Comparison of ENCODE assay signal across 8 cellular contexts in the genomic region with DNA sequence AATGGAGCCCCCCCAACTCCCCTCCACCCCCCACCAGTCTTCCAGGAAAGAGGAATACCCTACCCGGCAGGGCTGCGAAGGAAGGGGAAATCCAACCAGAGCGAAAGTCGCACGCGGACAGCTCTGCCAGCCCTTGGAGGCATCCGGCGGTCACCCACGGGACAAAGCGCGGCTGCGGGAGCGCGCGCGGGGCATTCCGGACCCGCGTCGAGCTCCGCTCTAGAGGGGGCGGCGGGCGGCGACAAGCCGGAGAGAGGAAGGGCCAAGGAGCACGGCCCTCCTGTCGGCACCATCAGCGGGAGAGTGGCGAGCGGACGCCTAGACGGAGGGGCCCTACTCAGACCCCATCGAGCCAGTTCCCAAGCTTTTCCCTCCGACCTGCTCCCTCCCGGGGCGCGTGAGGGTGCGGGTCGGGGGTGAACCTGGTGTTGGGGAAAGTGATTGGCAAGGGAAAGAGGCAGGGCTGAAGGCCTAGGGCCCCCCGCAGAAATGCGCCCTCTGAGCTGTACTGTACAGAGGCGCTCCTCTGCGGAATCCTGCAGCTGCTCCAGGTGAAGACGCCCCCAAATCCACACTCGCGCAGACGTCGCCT. TPM values are rescaled to one million over a fixed set of nuclear protein-coding genes. Genes with fewer than 3 reads are reported as not detected.
DNase-seq lines count a peak whose midpoint lies in the region; ATAC-seq and TF ChIP-seq lines count a peak whose summit lies in the region.

No MANE protein-coding gene starts in this region.

- H3K4me3 ChIP-seq in AG04450 (ENCODE audit: low read depth, low read length) = peak overlapping the region; percentile 60
- H3K4me3 ChIP-seq in HUES6 (ENCODE audit: low read depth, low read length) = peak overlapping the region; percentile 73
- H3K4me3 ChIP-seq in lower leg skin (ENCODE audit: low read depth, poor library complexity, severe bottlenecking) = peak overlapping the region; percentile 71
- peak overlapping the region; percentile 7 to 81 (median 74) for H3K4me3 ChIP-seq in thyroid gland (replicated peaks in 1 of 3)

- TF ChIP-seq CTCF in AG04450 (IDR thresholded peaks at IDR 0.05; ENCODE audit: low read depth, low read length) (no peak), MCF 10A (IDR thresholded peaks at IDR 0.05; ENCODE audit: unreplicated experiment) (no peak), lower leg skin (IDR thresholded peaks at IDR 0.05) (no peak), thyroid gland (IDR thresholded peaks at IDR 0.05) (no peak)

- H3K36me3 ChIP-seq in HUES6 (ENCODE audit: control insufficient read depth, insufficient read depth, low read length) (no peaks in the 10 kb centered on the region), thyroid gland (no peaks in the 10 kb centered on the region)

- peaks cover 9% of the 10 kb centered on the region for H3K36me3 Mint-ChIP-seq in MCF 10A (ENCODE audit: insufficient read depth, unreplicated experiment)

- no TSS peak for BruUV-seq in MCF 10A (replicated peaks; lab: Mats Ljungman, UMichigan)

- no peak overlapping the region for H3K27ac Mint-ChIP-seq in MCF 10A (ENCODE audit: low read depth, unreplicated experiment)

- H3K4me1 Mint-ChIP-seq in MCF 10A (ENCODE audit: insufficient read depth, unreplicated experiment) = peaks cover 68% of the 10 kb centered on the region

- H3K4me3 Mint-ChIP-seq in MCF 10A (ENCODE audit: unreplicated experiment) = peak overlapping the region; percentile 72

- peak overlapping the region; percentile 49 for H3K9ac ChIP-seq in HUES6 (ENCODE audit: low read length)

- no peak for DNase-seq in AG04450 (ENCODE audit: low read depth, low spot score)
- no peak for DNase-seq in MCF 10A (ENCODE audit: unreplicated experiment)
- DNase-seq in lower leg skin (ENCODE audit: low spot score in 2 of 2) = no peak
- DNase-seq in thyroid gland = peak; percentile 26 to 37
- no peak for DNase-seq in HEK293T (ENCODE audit: extremely low spot score)
- no peak for DNase-seq in GDM1 (lab: John Stamatoyannopoulos, UW)

- intact Hi-C loops in MCF 10A (cut with micrococcal nuclease) (loop anchor here (1.0 to 10.0 kb wide), 3 partner anchors 37 to 298 kb away; no protein-coding TSS in a partner anchor), lower leg skin (cut with DNase I; ENCODE audit: low total_unique reads) (no loop called here), thyroid gland (cut with DNase I) (no loop called here)

- no peaks in the 10 kb centered on the region for H3K27me3 Mint-ChIP-seq in MCF 10A (ENCODE audit: insufficient read depth, unreplicated experiment)

- H3K4me1 ChIP-seq in HUES6 (ENCODE audit: control insufficient read depth, insufficient read depth, low read length) = peaks cover 7% of the 10 kb centered on the region; the same call in 1 of the 2 replicates
- H3K4me1 ChIP-seq in thyroid gland = peaks cover 18 to 66% of the 10 kb centered on the region in 2 donors

- 2 to 3% methylated on average over 28 to 41 of the region's 49 CpGs for WGBS in lower leg skin, 2 donors
- WGBS in thyroid gland, 2 donors = 7% methylated on average over 3 to 5 of the region's 49 CpGs

- POLR2A ChIA-PET in AG04450 (lab: Yijun Ruan, JAX) = interaction anchor here (1.2 to 1.3 kb wide), 2 partner anchors 16 to 106 kb away, joined by 3 to 10 read pairs; a partner anchor contains a TSS
- POLR2A ChIA-PET in MCF 10A (lab: Yijun Ruan, JAX) = interaction anchor here (0.7 to 1.8 kb wide), 17 partner anchors 8 to 402 kb away, joined by 3 to 8 read pairs (median 3); a partner anchor contains a TSS
- POLR2A ChIA-PET in HEK293T (lab: Yijun Ruan, JAX) = no interaction called here

- H3K27ac ChIP-seq in AG04450 (ENCODE audit: low read depth, low read length) = no peak overlapping the region
- no peak overlapping the region for H3K27ac ChIP-seq in HUES6 (ENCODE audit: low read depth, low read length)
- H3K27ac ChIP-seq in thyroid gland = peak overlapping the region in 2 of 3 donors; percentile 34 to 60

- no peaks in the 10 kb centered on the region for H3K9me3 Mint-ChIP-seq in MCF 10A (ENCODE audit: unreplicated experiment)

- H3K9me3 ChIP-seq in AG04450 (ENCODE audit: control insufficient read depth, insufficient read depth, low read length) (no peaks in the 10 kb centered on the region; the same call in 1 of the 2 replicates), HUES6 (ENCODE audit: control insufficient read depth, insufficient read depth, low read depth, low read length) (no peaks in the 10 kb centered on the region), thyroid gland (no peaks in the 10 kb centered on the region)

- peaks cover 8% of the 10 kb centered on the region for H3K27me3 ChIP-seq in AG04450 (ENCODE audit: control insufficient read depth, insufficient read depth, low read length)
- peaks cover 97% of the 10 kb centered on the region for H3K27me3 ChIP-seq in HUES6 (ENCODE audit: control insufficient read depth, insufficient read depth, low read length)
- H3K27me3 ChIP-seq in thyroid gland = no peaks in the 10 kb centered on the region

- peak; percentile 29 for ATAC-seq in GM19351 (IDR thresholded peaks at IDR 0.05; ENCODE audit: unreplicated experiment)

- TF ChIP-seq POLR2A in lower leg skin (IDR thresholded peaks at IDR 0.05) (no peak), thyroid gland (IDR thresholded peaks at IDR 0.05) (no peak)

- CTCF ChIA-PET in AG04450 (lab: Charles Lee) = interaction anchor here (0.8 to 3.9 kb wide), 8 partner anchors 11 to 124 kb away, joined by 3 to 24 read pairs (median 4); a partner anchor contains a TSS
- CTCF ChIA-PET in MCF 10A (lab: Yijun Ruan, JAX) = interaction anchor here (0.6 to 21.4 kb wide), 28 partner anchors 8 to 475 kb away, joined by 3 to 851 read pairs (median 4); no protein-coding TSS in a partner anchor
- CTCF ChIA-PET in HEK293T (lab: Yijun Ruan, JAX) = no interaction called here

TF ChIP-seq in HEK293T, 16 proteins besides CTCF, POLR2A, EP300 and RAD21:
- TF ChIP-seq BHLHE40 (IDR thresholded peaks at IDR 0.05; ENCODE audit: borderline replicate concordance) (no peak), SP1 (IDR thresholded peaks at IDR 0.05) (no peak), FOXK2 (IDR thresholded peaks at IDR 0.05) (no peak), LEF1 (IDR thresholded peaks at IDR 0.05; ENCODE audit: borderline replicate concordance) (no peak), L3MBTL2 (conservative IDR thresholded peaks at IDR 0.05) (no peak), FOXM1 (IDR thresholded peaks at IDR 0.05; ENCODE audit: borderline replicate concordance) (no peak), ELF4 (IDR thresholded peaks at IDR 0.05) (no peak), CTBP1 (IDR thresholded peaks at IDR 0.05; ENCODE audit: borderline replicate concordance) (no peak), ZNF384 (IDR thresholded peaks at IDR 0.05) (no peak), FOXA1 (IDR thresholded peaks at IDR 0.05) (no peak), NFRKB (IDR thresholded peaks at IDR 0.05) (no peak)

RNA-seq across cellular contexts. Expression of a gene that starts 0.4 kb away (rescaled TPM):
- polyA plus RNA-seq in AG04450 (2011; rRNA removed) = 2.3 and 2.4 TPM in 2 replicates
- 3.2 and 4.4 TPM in 2 replicates for polyA minus RNA-seq in AG04450 (2011; rRNA and poly(A)+ RNA removed)
- total RNA-seq in MCF 10A (2022) (8.3 and 9.6 TPM in 2 replicates), lower leg skin (100 to 1,000 TPM in 1 of 4 donors, 10 to 100 TPM in 3; 81.3 to 102 (median 86.1) TPM), thyroid gland (10 to 100 TPM; 14.0 to 16.4 (median 14.5) TPM)

RNA-seq across cellular contexts. Expression of a gene that starts 36.6 kb away (rescaled TPM):
- 20.8 and 27.6 TPM in 2 replicates for polyA plus RNA-seq in AG04450 (2011; rRNA removed)
- 38.9 and 52.9 TPM in 2 replicates for polyA minus RNA-seq in AG04450 (2011; rRNA and poly(A)+ RNA removed)
- total RNA-seq in MCF 10A (2022) (7.1 and 12.1 TPM in 2 replicates), lower leg skin (10 to 100 TPM in 3 of 4 donors, 1 to 10 TPM in 1; 6.1 to 21.4 (median 12.2) TPM), thyroid gland (10 to 100 TPM in 1 of 4 donors, 1 to 10 TPM in 3; 4.7 to 10.5 (median 9.4) TPM)

Comparison
In these comparisons a context has a peak if more than half of its experiments do, and no peak if none do; other contexts are left out.
1. DNase-seq: peak in thyroid gland (2 of 2); none in AG04450 (single experiment), MCF 10A (single experiment), lower leg skin (0 of 2), HEK293T (single experiment) and GDM1 (single experiment).
2. H3K27ac ChIP-seq: peak in thyroid gland (2 of 3); none in AG04450 (single experiment) and HUES6 (single experiment).
3. Peak in every context shown above with its lines, with median percentiles within 50 percentile points of each other: H3K4me3 ChIP-seq.